In the genomic region with DNA sequence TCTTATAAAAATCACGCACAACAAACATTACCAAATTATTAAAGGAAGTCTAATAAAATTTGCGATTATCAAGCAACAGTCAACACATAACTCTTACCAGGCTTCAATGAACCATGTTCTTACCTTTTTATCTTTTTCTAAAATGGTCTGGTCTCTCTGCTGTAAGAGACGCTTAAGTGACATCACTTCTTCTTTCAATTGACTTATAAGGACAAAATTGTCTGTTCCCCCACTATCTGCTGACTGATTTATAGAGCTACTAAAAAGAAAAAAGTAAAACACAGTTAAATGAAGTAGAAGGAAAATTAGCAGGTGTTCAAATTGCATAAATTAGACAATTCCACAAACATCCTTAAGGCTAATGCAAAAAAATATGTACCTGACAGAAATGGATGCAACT, we compare ENCODE assay signal across 2 cellular contexts.
TF ChIP-seq lines count a peak whose summit lies in the region.

No MANE protein-coding gene starts in this region.

TF ChIP-seq in K562, 482 proteins besides CTCF, POLR2A, EP300 and RAD21:
- TF ChIP-seq, protein P1, sequence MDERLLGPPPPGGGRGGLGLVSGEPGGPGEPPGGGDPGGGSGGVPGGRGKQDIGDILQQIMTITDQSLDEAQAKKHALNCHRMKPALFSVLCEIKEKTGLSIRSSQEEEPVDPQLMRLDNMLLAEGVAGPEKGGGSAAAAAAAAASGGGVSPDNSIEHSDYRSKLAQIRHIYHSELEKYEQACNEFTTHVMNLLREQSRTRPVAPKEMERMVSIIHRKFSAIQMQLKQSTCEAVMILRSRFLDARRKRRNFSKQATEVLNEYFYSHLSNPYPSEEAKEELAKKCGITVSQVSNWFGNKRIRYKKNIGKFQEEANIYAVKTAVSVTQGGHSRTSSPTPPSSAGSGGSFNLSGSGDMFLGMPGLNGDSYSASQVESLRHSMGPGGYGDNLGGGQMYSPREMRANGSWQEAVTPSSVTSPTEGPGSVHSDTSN (CRISPR knock-in tag; IDR thresholded peaks at IDR 0.05; ENCODE audit: low read depth) = no peak
- TF ChIP-seq, protein P1 (tag; conservative IDR thresholded peaks at IDR 0.05; ENCODE audit: low read depth) = 0 out of 2 replicates have a peak, but pooled peaks have one; percentile 31
- no peak for TF ChIP-seq ZNF212 (CRISPR knock-in tag; IDR thresholded peaks at IDR 0.05)
- TF ChIP-seq MEIS2 (IDR thresholded peaks at IDR 0.05; ENCODE audit: partially characterized antibody) = peak; percentile 53

TF ChIP-seq in HEK293T, 16 proteins besides CTCF, POLR2A, EP300 and RAD21:
- TF ChIP-seq, protein P2, sequence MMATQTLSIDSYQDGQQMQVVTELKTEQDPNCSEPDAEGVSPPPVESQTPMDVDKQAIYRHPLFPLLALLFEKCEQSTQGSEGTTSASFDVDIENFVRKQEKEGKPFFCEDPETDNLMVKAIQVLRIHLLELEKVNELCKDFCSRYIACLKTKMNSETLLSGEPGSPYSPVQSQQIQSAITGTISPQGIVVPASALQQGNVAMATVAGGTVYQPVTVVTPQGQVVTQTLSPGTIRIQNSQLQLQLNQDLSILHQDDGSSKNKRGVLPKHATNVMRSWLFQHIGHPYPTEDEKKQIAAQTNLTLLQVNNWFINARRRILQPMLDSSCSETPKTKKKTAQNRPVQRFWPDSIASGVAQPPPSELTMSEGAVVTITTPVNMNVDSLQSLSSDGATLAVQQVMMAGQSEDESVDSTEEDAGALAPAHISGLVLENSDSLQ (IDR thresholded peaks at IDR 0.05) = no peak
- no peak for TF ChIP-seq ELF4 (IDR thresholded peaks at IDR 0.05)
- no peak for TF ChIP-seq NFRKB (IDR thresholded peaks at IDR 0.05)
- TF ChIP-seq SUZ12 (IDR thresholded peaks at IDR 0.05) = no peak
- TF ChIP-seq ARNT (IDR thresholded peaks at IDR 0.05) = no peak
- no peak for TF ChIP-seq ZNF384 (IDR thresholded peaks at IDR 0.05)
- no peak for TF ChIP-seq HDGF (IDR thresholded peaks at IDR 0.05; ENCODE audit: borderline replicate concordance)
- no peak for TF ChIP-seq CTBP1 (IDR thresholded peaks at IDR 0.05; ENCODE audit: borderline replicate concordance)
- TF ChIP-seq TARDBP (IDR thresholded peaks at IDR 0.05) = no peak
- TF ChIP-seq FOXM1 (IDR thresholded peaks at IDR 0.05; ENCODE audit: borderline replicate concordance) = no peak
- TF ChIP-seq L3MBTL2 (conservative IDR thresholded peaks at IDR 0.05) = no peak
- TF ChIP-seq FOXA1 (IDR thresholded peaks at IDR 0.05) = no peak
- TF ChIP-seq SP1 (IDR thresholded peaks at IDR 0.05) = no peak
- no peak for TF ChIP-seq FOXK2 (IDR thresholded peaks at IDR 0.05)
- TF ChIP-seq BHLHE40 (IDR thresholded peaks at IDR 0.05; ENCODE audit: borderline replicate concordance) = no peak
- no peak for TF ChIP-seq LEF1 (IDR thresholded peaks at IDR 0.05; ENCODE audit: borderline replicate concordance)
